9 cellular contexts compared by ENCODE assay signal in genomic region chr5:131328536-131329186, GRCh38.
DNase-seq lines count a peak whose midpoint lies in the region; ATAC-seq and TF ChIP-seq lines count a peak whose summit lies in the region.
"Had no signal": no experiment of that assay in that cellular context is flagged by ENCODE, and none has a peak within 500 bp of the region (broad histone marks: within the 10 kb centered on the region; RNA-seq: fewer than 3 reads in every experiment).

No MANE protein-coding gene starts in this region.

- H3K36me3 ChIP-seq in mesendoderm (ENCODE audit: control insufficient read depth, insufficient read depth, low read length): no peaks in the 10 kb centered on the region

- H3K79me1 ChIP-seq in mesendoderm (ENCODE audit: low read length): no peaks in the 10 kb centered on the region

- H3K27ac Mint-ChIP-seq in activated naive CD4-positive, alpha-beta T cell treated with anti-CD3 and anti-CD28 coated beads, Interleukin-2, amount 50 U/mL, for 72 hours: peak overlapping the region in 1 of 2 donors; percentile 29
- peak overlapping the region; percentile 54 to 76 for H3K27ac Mint-ChIP-seq in T-cell

- peak overlapping the region in 1 of 3 donors; percentile 21 for H3K4me3 Mint-ChIP-seq in T-cell

- H3K4me1 Mint-ChIP-seq in T-cell: peaks cover 84 to 88% (median 86%) of the 10 kb centered on the region in 3 donors

- H3K4me3 ChIP-seq in fibroblast of the aortic adventitia (ENCODE audit: low read depth, low read length) (no peak overlapping the region), mesendoderm (ENCODE audit: low read length) (no peak overlapping the region)

- H3K56ac ChIP-seq in mesendoderm (ENCODE audit: low read length): no peak overlapping the region

- no peak overlapping the region for H3K9ac ChIP-seq in mesendoderm (ENCODE audit: low read length)

- no peaks in the 10 kb centered on the region for H3K27me3 ChIP-seq in mesendoderm (ENCODE audit: insufficient read depth, low read length, poor library complexity)

- WGBS in mesendoderm (ENCODE audit: extremely low coverage, insufficient coverage, low lambda C conversion rate): no CpG with 5 or more reads among the region's 3 CpGs

- H3K18ac ChIP-seq in mesendoderm (ENCODE audit: low read length): no peak overlapping the region

- no peak overlapping the region for H2BK120ac ChIP-seq in mesendoderm (ENCODE audit: low read depth, low read length)

- CTCF ChIA-PET in T-cell (lab: Charles Lee): interaction anchor here (0.6 to 1.8 kb wide), 7 partner anchors 15 to 119 kb away, joined by 3 to 6 read pairs (median 5); no protein-coding TSS in a partner anchor

- no peak overlapping the region for H3K4me2 ChIP-seq in mesendoderm (ENCODE audit: low read length)

- no peak for DNase-seq in activated naive CD4-positive, alpha-beta T cell treated with anti-CD3 and anti-CD28 coated beads, Interleukin-2, amount 50 U/mL, for 72 hours (ENCODE audit: low spot score in 2 of 2)
- DNase-seq in activated naive CD4-positive, alpha-beta T cell treated with Interleukin-2 at 50 U/mL for 16 hours: no peak
- DNase-seq in T-cell (no peak), fibroblast of the aortic adventitia (ENCODE audit: low read depth) (peak; percentile 41), substantia nigra (lab: John Stamatoyannopoulos, UW) (no peak), NAMALWA (ENCODE audit: low spot score) (no peak), mesendoderm (no peak), C1 segment of cervical spinal cord (lab: John Stamatoyannopoulos, UW) (no peak)
- DNase-seq: NCI-H2107 had no signal

- peak; percentile 86 to 88 for ATAC-seq in activated naive CD4-positive, alpha-beta T cell treated with anti-CD3 and anti-CD28 coated beads, Interleukin-2, amount 50 U/mL, for 72 hours
- peak in 1 of 4 experiments; percentile 34 for ATAC-seq in T-cell (replicated peaks in 1 of 4)

- H3K79me2 ChIP-seq in mesendoderm (ENCODE audit: control insufficient read depth, insufficient read depth, low read length): no peaks in the 10 kb centered on the region

- no peaks in the 10 kb centered on the region for H3K4me1 ChIP-seq in mesendoderm (ENCODE audit: control insufficient read depth, low read depth, low read length)

- TF ChIP-seq CTCF in fibroblast of the aortic adventitia (IDR thresholded peaks at IDR 0.05; ENCODE audit: insufficient read depth, low read length): no peak

- H3K9me3 Mint-ChIP-seq in activated naive CD4-positive, alpha-beta T cell treated with anti-CD3 and anti-CD28 coated beads, Interleukin-2, amount 50 U/mL, for 72 hours: peaks cover 0 to 4% of the 10 kb centered on the region in 2 donors
- H3K9me3 Mint-ChIP-seq in T-cell: no peaks in the 10 kb centered on the region

- H2BK5ac ChIP-seq in mesendoderm (ENCODE audit: low read length): no peak overlapping the region

- no peaks in the 10 kb centered on the region for H3K27me3 Mint-ChIP-seq in T-cell

- peaks cover 0 to 43% of the 10 kb centered on the region in 2 donors for H3K36me3 Mint-ChIP-seq in activated naive CD4-positive, alpha-beta T cell treated with anti-CD3 and anti-CD28 coated beads, Interleukin-2, amount 50 U/mL, for 72 hours
- peaks cover 40% of the 10 kb centered on the region for H3K36me3 Mint-ChIP-seq in T-cell

- no peak overlapping the region for H2BK15ac ChIP-seq in mesendoderm (replicated peaks; ENCODE audit: low read depth)

- H3K27ac ChIP-seq in substantia nigra (ENCODE audit: low read depth, low read length, poor library complexity, severe bottlenecking) (peak overlapping the region; percentile 35), mesendoderm (ENCODE audit: low read depth, low read length) (no peak overlapping the region)

- H4K8ac ChIP-seq in mesendoderm (ENCODE audit: low read depth, low read length): no peak overlapping the region

- H2AK5ac ChIP-seq in mesendoderm (ENCODE audit: low read length): no peak overlapping the region

- POLR2A ChIA-PET in T-cell (lab: Charles Lee): interaction anchor here (0.6 to 1.6 kb wide), 6 partner anchors 13 to 77 kb away, joined by 3 to 15 read pairs (median 4); no protein-coding TSS in a partner anchor

- H3K4ac ChIP-seq in mesendoderm (ENCODE audit: low read depth, low read length): no peak overlapping the region

- no peak overlapping the region for H4K5ac ChIP-seq in mesendoderm (ENCODE audit: low read length)

- no peak overlapping the region for H3K23ac ChIP-seq in mesendoderm (ENCODE audit: low read length)
